Comparison of ENCODE assay signal across 15 cellular contexts in the genomic region with DNA sequence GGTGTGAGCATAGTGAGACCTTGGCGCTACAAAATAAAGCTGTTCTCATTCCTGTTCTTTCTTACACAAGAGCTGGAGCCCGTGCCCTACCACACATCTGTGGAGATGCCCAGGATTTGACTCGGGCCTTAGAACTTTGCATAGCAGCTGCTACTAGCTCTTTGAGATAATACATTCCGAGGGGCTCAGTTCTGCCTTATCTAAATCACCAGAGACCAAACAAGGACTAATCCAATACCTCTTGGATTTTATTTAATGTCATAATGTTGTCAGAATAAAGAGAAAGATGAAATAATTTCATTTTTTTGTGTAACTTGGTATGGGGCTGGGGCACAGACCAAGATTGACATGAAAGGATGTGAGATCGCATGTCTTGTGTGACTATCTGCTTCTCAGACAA. TPM values are rescaled to one million over a fixed set of nuclear protein-coding genes. Genes with fewer than 3 reads are reported as not detected.
A peak's percentile ranks its signal among the peaks of the same experiment; 100 is the strongest.
DNase-seq lines count a peak whose midpoint lies in the region; ATAC-seq and TF ChIP-seq lines count a peak whose summit lies in the region.
"Had no signal": no experiment of that assay in that cellular context is flagged by ENCODE, and none has a peak within 500 bp of the region (broad histone marks: within the 10 kb centered on the region; RNA-seq: fewer than 3 reads in every experiment).

No MANE protein-coding gene starts in this region.

- peaks cover 61% of the 10 kb centered on the region for H3K36me3 Mint-ChIP-seq in activated CD4-positive, alpha-beta memory T cell treated with anti-CD3 and anti-CD28 coated beads for 36 hours

- H3K4me1 ChIP-seq in left ventricle myocardium inferior = peaks cover 36% of the 10 kb centered on the region

- H3K27ac ChIP-seq in left ventricle myocardium inferior (replicated peaks) (peak overlapping the region; percentile 73), layer of hippocampus (ENCODE audit: low read depth, low read length) (peak overlapping the region; percentile 6)
- H3K27ac ChIP-seq: C4-2B, parathyroid adenoma had no signal

- CTCF ChIA-PET in activated CD4-positive, alpha-beta memory T cell treated with anti-CD3 and anti-CD28 coated beads for 36 hours (lab: Charles Lee) = interaction anchor here (0.6 to 1.5 kb wide), 2 partner anchors 14 to 54 kb away, joined by 3 to 4 read pairs; no protein-coding TSS in a partner anchor

- TF ChIP-seq CTCF in left ventricle myocardium inferior (IDR thresholded peaks at IDR 0.05; ENCODE audit: borderline replicate concordance) = no peak

- intact Hi-C loops in left ventricle myocardium inferior (cut with micrococcal nuclease) (loop anchor here (10.0 kb wide), 1 partner anchor 138 kb away; no protein-coding TSS in a partner anchor), left ventricle myocardium superior (cut with micrococcal nuclease) (no loop called here), head of caudate nucleus (cut with DNase I) (no loop called here)
- intact Hi-C loops in activated CD4-positive, alpha-beta memory T cell treated with anti-CD3 and anti-CD28 coated beads for 36 hours (cut with micrococcal nuclease) = loop anchor here (1.0 kb wide), 1 partner anchor 7 kb away; the partner anchor contains the start of gene PNP

- peak overlapping the region; percentile 91 for H3K27ac Mint-ChIP-seq in activated CD4-positive, alpha-beta memory T cell treated with anti-CD3 and anti-CD28 coated beads for 36 hours

- no peak overlapping the region for H3K4me3 Mint-ChIP-seq in activated CD4-positive, alpha-beta memory T cell treated with anti-CD3 and anti-CD28 coated beads for 36 hours

- no peaks in the 10 kb centered on the region for H3K9me3 Mint-ChIP-seq in activated CD4-positive, alpha-beta memory T cell treated with anti-CD3 and anti-CD28 coated beads for 36 hours

- no peaks in the 10 kb centered on the region for H3K27me3 Mint-ChIP-seq in activated CD4-positive, alpha-beta memory T cell treated with anti-CD3 and anti-CD28 coated beads for 36 hours

- POLR2A ChIA-PET in activated CD4-positive, alpha-beta memory T cell treated with anti-CD3 and anti-CD28 coated beads for 36 hours (lab: Charles Lee) = interaction anchor here (1.0 to 1.2 kb wide), 2 partner anchors 11 to 133 kb away, joined by 3 to 4 read pairs; partner anchors contain the start of gene PARP2

- H3K27me3 ChIP-seq in left ventricle myocardium inferior (ENCODE audit: low read depth) = no peaks in the 10 kb centered on the region
- H3K27me3 ChIP-seq in layer of hippocampus (ENCODE audit: control insufficient read depth, insufficient read depth, low read length) = no peaks in the 10 kb centered on the region

- DNase-seq in left ventricle myocardium inferior = no peak
- DNase-seq in left ventricle myocardium superior = no peak
- DNase-seq in activated CD4-positive, alpha-beta memory T cell treated with anti-CD3 and anti-CD28 coated beads for 36 hours = no peak
- DNase-seq in head of caudate nucleus = no peak
- DNase-seq in effector CD4-positive, alpha-beta T cell = no peak
- DNase-seq in T1000 (lab: John Stamatoyannopoulos, UW) = no peak
- DNase-seq in Kasumi-1 (lab: John Stamatoyannopoulos, UW) = no peak
- DNase-seq: activated CD4-positive, CD25-positive, alpha-beta regulatory T cell treated with anti-CD3 and anti-CD28 coated beads, Interleukin-2, amount 50 U/mL, for 72 hours; glutamatergic neuron; NCI-H1048; NCI-H446 treated with DMSO at 0.1 percent for 48 hours had no signal

- no peak for ATAC-seq in left ventricle myocardium superior

- H3K4me1 Mint-ChIP-seq in activated CD4-positive, alpha-beta memory T cell treated with anti-CD3 and anti-CD28 coated beads for 36 hours (ENCODE audit: low read depth) = peaks cover 71% of the 10 kb centered on the region

- peaks cover 34% of the 10 kb centered on the region for H3K36me3 ChIP-seq in left ventricle myocardium inferior

- no peak overlapping the region for H3K4me3 ChIP-seq in left ventricle myocardium inferior
- H3K4me3 ChIP-seq: lung had no signal

- no peaks in the 10 kb centered on the region for H3K9me3 ChIP-seq in left ventricle myocardium inferior (replicated peaks)

RNA-seq across cellular contexts. Expression of gene PNP, which starts 7.6 kb away (rescaled TPM):
- total RNA-seq in left ventricle myocardium inferior (6.4 TPM), left ventricle myocardium superior (6.5 TPM)
- 100 to 1,000 TPM; 178 to 179 TPM for total RNA-seq in activated CD4-positive, alpha-beta memory T cell treated with anti-CD3 and anti-CD28 coated beads for 36 hours

RNA-seq across cellular contexts. Expression of gene PIP4P1, which starts 15.6 kb away (rescaled TPM):
- total RNA-seq in left ventricle myocardium inferior (19.7 TPM), left ventricle myocardium superior (17.7 TPM)
- total RNA-seq in activated CD4-positive, alpha-beta memory T cell treated with anti-CD3 and anti-CD28 coated beads for 36 hours = 10 to 100 TPM; 31.1 to 35.2 TPM

RNA-seq across cellular contexts. Expression of gene APEX1, which starts 21.8 kb away (rescaled TPM):
- total RNA-seq in left ventricle myocardium inferior (75.0 TPM), left ventricle myocardium superior (68.2 TPM)
- 100 to 1,000 TPM; 186 to 193 TPM for total RNA-seq in activated CD4-positive, alpha-beta memory T cell treated with anti-CD3 and anti-CD28 coated beads for 36 hours

RNA-seq across cellular contexts. Expression of gene OSGEP, which starts 22.2 kb away (rescaled TPM):
- total RNA-seq in left ventricle myocardium inferior (19.4 TPM), left ventricle myocardium superior (15.3 TPM)
- total RNA-seq in activated CD4-positive, alpha-beta memory T cell treated with anti-CD3 and anti-CD28 coated beads for 36 hours = 10 to 100 TPM; 39.2 to 41.0 TPM

RNA-seq across cellular contexts. Expression of gene RNASE10, which starts 28.5 kb away (rescaled TPM):
- total RNA-seq in left ventricle myocardium inferior (not detected), left ventricle myocardium superior (0.22 TPM)
- total RNA-seq in activated CD4-positive, alpha-beta memory T cell treated with anti-CD3 and anti-CD28 coated beads for 36 hours = under 1 TPM; 0.19 to 0.27 TPM

Comparison
In these comparisons a context has a peak if more than half of its experiments do, and no peak if none do; other contexts are left out.
1. intact Hi-C loops: an anchor here in left ventricle myocardium inferior (10.0 kb wide) and activated CD4-positive, alpha-beta memory T cell treated with anti-CD3 and anti-CD28 coated beads for 36 hours (1.0 kb wide); none called in left ventricle myocardium superior and head of caudate nucleus.
2. RNA of gene PNP, which starts 7.6 kb away (total RNA-seq): 178 to 179 TPM in activated CD4-positive, alpha-beta memory T cell treated with anti-CD3 and anti-CD28 coated beads for 36 hours; 6.5 TPM in left ventricle myocardium superior (single experiment) and 6.4 TPM in left ventricle myocardium inferior (single experiment); every median in the first group is over 10 times any median in the second.